10 cellular contexts compared by ENCODE assay signal in the genomic region with DNA sequence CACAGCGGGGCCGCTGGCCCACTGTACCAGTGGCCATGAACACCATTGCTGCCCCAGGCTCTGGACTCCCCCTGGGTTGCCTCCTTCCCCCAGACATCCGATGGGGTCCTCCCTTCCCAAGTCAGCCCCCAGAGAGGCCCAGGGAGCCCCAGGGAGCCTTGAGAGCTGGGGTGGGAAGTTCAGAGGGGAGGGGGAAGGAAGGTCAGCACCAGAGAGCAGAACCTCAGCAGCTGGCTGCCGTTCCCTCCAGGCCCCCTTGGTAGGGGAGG. TPM values are rescaled to one million over a fixed set of nuclear protein-coding genes. Genes with fewer than 3 reads are reported as not detected.
DNase-seq lines count a peak whose midpoint lies in the region; ATAC-seq and TF ChIP-seq lines count a peak whose summit lies in the region.
"Had no signal": no experiment of that assay in that cellular context is flagged by ENCODE, and none has a peak within 500 bp of the region (broad histone marks: within the 10 kb centered on the region; RNA-seq: fewer than 3 reads in every experiment).

No MANE protein-coding gene starts in this region.

- H3K27me3 ChIP-seq in WERI-Rb-1 (ENCODE audit: insufficient read depth, low read depth, severe bottlenecking), result peaks cover 2% of the 10 kb centered on the region
- H3K27me3 ChIP-seq in subcutaneous abdominal adipose tissue (ENCODE audit: control insufficient read depth in 5 of 5, insufficient read depth in 4 of 5, low read length in 5 of 5), result peaks cover 7 to 22% (median 14%) of the 10 kb centered on the region in 5 donors

- H3K27ac Mint-ChIP-seq in T-helper 2 cell treated with Interferon-gamma antibody and Interleukin-4, amounts not matched to agents 5 μg/mL and 100 μg/mL, for 36 hours, result peak overlapping the region; percentile 97
- peak overlapping the region; percentile 96 to 100 (median 98) for H3K27ac Mint-ChIP-seq in immature natural killer cell

- peaks cover 4 to 77% (median 63%) of the 10 kb centered on the region in 5 donors for H3K4me1 ChIP-seq in subcutaneous abdominal adipose tissue (ENCODE audit: control insufficient read depth in 5 of 5, insufficient read depth in 5 of 5, low read length in 5 of 5)

- H3K36me3 Mint-ChIP-seq in T-helper 2 cell treated with Interferon-gamma antibody and Interleukin-4, amounts not matched to agents 5 μg/mL and 100 μg/mL, for 36 hours (ENCODE audit: low read depth), result peaks cover 37% of the 10 kb centered on the region
- peaks cover 1 to 3% (median 2%) of the 10 kb centered on the region in 3 donors for H3K36me3 Mint-ChIP-seq in immature natural killer cell

- no peaks in the 10 kb centered on the region for H3K27me3 Mint-ChIP-seq in T-helper 2 cell treated with Interferon-gamma antibody and Interleukin-4, amounts not matched to agents 5 μg/mL and 100 μg/mL, for 36 hours (ENCODE audit: low read depth)
- peaks cover 13 to 21% (median 19%) of the 10 kb centered on the region in 3 donors for H3K27me3 Mint-ChIP-seq in immature natural killer cell (ENCODE audit: low read depth in 3 of 3)

- ATAC-seq in GM19455 (IDR thresholded peaks at IDR 0.05; ENCODE audit: unreplicated experiment), result no peak
- no peak for ATAC-seq in GM19324 (IDR thresholded peaks at IDR 0.05; ENCODE audit: low FRiP score, unreplicated experiment)

- H3K9me3 Mint-ChIP-seq in T-helper 2 cell treated with Interferon-gamma antibody and Interleukin-4, amounts not matched to agents 5 μg/mL and 100 μg/mL, for 36 hours, result no peaks in the 10 kb centered on the region
- peaks cover 0 to 1% (median 0%) of the 10 kb centered on the region in 6 donors for H3K9me3 Mint-ChIP-seq in immature natural killer cell

- peaks cover 25% of the 10 kb centered on the region for H3K4me1 Mint-ChIP-seq in T-helper 2 cell treated with Interferon-gamma antibody and Interleukin-4, amounts not matched to agents 5 μg/mL and 100 μg/mL, for 36 hours (ENCODE audit: low read depth)
- peaks cover 67% of the 10 kb centered on the region in 2 donors for H3K4me1 Mint-ChIP-seq in immature natural killer cell

- no peak for TF ChIP-seq CTCF in WERI-Rb-1 (IDR thresholded peaks at IDR 0.05; ENCODE audit: low read depth, low read length)

- H3K27ac ChIP-seq in WERI-Rb-1, result peak overlapping the region; percentile 96
- peak overlapping the region; percentile 23 for H3K27ac ChIP-seq in subcutaneous abdominal adipose tissue (ENCODE audit: low read depth, low read length)

- H3K36me3 ChIP-seq in WERI-Rb-1, result peaks cover 27% of the 10 kb centered on the region
- H3K36me3 ChIP-seq in subcutaneous abdominal adipose tissue (ENCODE audit: control insufficient read depth in 5 of 5, insufficient read depth in 5 of 5, low read length in 5 of 5), result peaks cover 0 to 23% (median 13%) of the 10 kb centered on the region in 5 donors

- no peak for DNase-seq in T-helper 2 cell treated with Interferon-gamma antibody and Interleukin-4, amounts not matched to agents 5 μg/mL and 100 μg/mL, for 36 hours (ENCODE audit: low spot score)
- DNase-seq in T-helper 2 cell, result no peak
- no peak for DNase-seq in WERI-Rb-1
- DNase-seq in immature natural killer cell, result no peak
- DNase-seq in NCI-H146 (lab: John Stamatoyannopoulos, UW), result no peak

- H3K9me3 ChIP-seq in WERI-Rb-1 (ENCODE audit: severe bottlenecking) (no peaks in the 10 kb centered on the region), subcutaneous abdominal adipose tissue (ENCODE audit: control insufficient read depth in 5 of 5, low read length in 5 of 5) (no peaks in the 10 kb centered on the region)

- peak overlapping the region; percentile 90 for H3K4me3 Mint-ChIP-seq in T-helper 2 cell treated with Interferon-gamma antibody and Interleukin-4, amounts not matched to agents 5 μg/mL and 100 μg/mL, for 36 hours
- peak overlapping the region; percentile 87 to 93 (median 89) for H3K4me3 Mint-ChIP-seq in immature natural killer cell

- H3K4me3 ChIP-seq in WERI-Rb-1 (ENCODE audit: low read depth, low read length) (no peak overlapping the region; the same call in 1 of the 2 replicates), subcutaneous abdominal adipose tissue (ENCODE audit: low read depth in 1 of 5, low read length in 5 of 5) (peak overlapping the region in 3 of 5 donors; percentile 22 to 62 (median 61))

- peak overlapping the region in 2 of 5 donors; percentile 10 to 32 for H3K9ac ChIP-seq in subcutaneous abdominal adipose tissue (ENCODE audit: low read length in 5 of 5)

RNA-seq across cellular contexts. Expression of gene ARHGAP4, which starts 0.5 kb away (rescaled TPM):
- polyA plus RNA-seq in immature natural killer cell, result 100 to 1,000 TPM in 1 of 3 donors, 10 to 100 TPM in 2; 54.6 to 122 (median 75.7) TPM

RNA-seq across cellular contexts. Expression of gene NAA10, which starts 8.3 kb away (rescaled TPM):
- 100 to 1,000 TPM in 2 of 3 donors, 10 to 100 TPM in 1; 70.6 to 126 (median 104) TPM for polyA plus RNA-seq in immature natural killer cell

RNA-seq across cellular contexts. Expression of gene RENBP, which starts 17.9 kb away (rescaled TPM):
- 1 to 10 TPM in 1 of 3 donors, under 1 TPM in 1, not detected in 1; 0.93 to 3.1 TPM for polyA plus RNA-seq in immature natural killer cell

RNA-seq across cellular contexts. Expression of gene AVPR2, which starts 22.1 kb away (rescaled TPM):
- polyA plus RNA-seq in immature natural killer cell, result not detected
- polyA plus RNA-seq: AG04450, keratinocyte had no signal

RNA-seq across cellular contexts. Expression of gene L1CAM, which starts 40.6 kb away (rescaled TPM):
- polyA plus RNA-seq in immature natural killer cell, result not detected
